ENCODE assay signal across 34 cellular contexts in genomic region chr6:56385981-56386593, GRCh38.
"Had no signal": no experiment of that assay in that cellular context is flagged by ENCODE, and none has a peak within 500 bp of the region (broad histone marks: within the 10 kb centered on the region; RNA-seq: fewer than 3 reads in every experiment).

No MANE protein-coding gene starts in this region.

- H3K9me3 ChIP-seq: Peyer's patch had no signal

- H3K27me3 Mint-ChIP-seq: activated CD4-positive, alpha-beta T cell treated with anti-CD3 and anti-CD28 coated beads, Interleukin-2, amount 10 ng/mL, durations not matched to agents 7 days and 5 days; central memory CD8-positive, alpha-beta T cell had no signal

- DNase-seq: activated CD4-positive, alpha-beta T cell treated with anti-CD3 and anti-CD28 coated beads for 36 hours; activated CD4-positive, alpha-beta T cell treated with anti-CD3 and anti-CD28 coated beads, Interleukin-2, amount 10 ng/mL, durations not matched to agents 7 days and 5 days; activated CD4-positive, alpha-beta T cell treated with anti-CD3 and anti-CD28 coated beads, Interleukin-2, amount 50 U/mL, for 48 hours; activated CD8-positive, alpha-beta T cell treated with anti-CD3 and anti-CD28 coated beads, Interleukin-2, amount 10 ng/mL, durations not matched to agents 7 days and 5 days; activated gamma-delta T cell treated with Interleukin-2 at 50 U/mL for 16 hours; activated naive CD4-positive, alpha-beta T cell treated with anti-CD3 and anti-CD28 coated beads for 36 hours; activated T-cell treated with anti-CD3 and anti-CD28 coated beads, Interleukin-2, amount 50 U/mL, for 24 hours; adrenal gland; brain microvascular endothelial cell; NCI-H1048; NCI-H1105 treated with DMSO at 0.1 percent for 48 hours; NCI-H1436; NCI-H1694; NCI-H1930; NCI-H2081 treated with DMSO at 0.1 percent for 48 hours; NCI-H2171; NCI-H510A; NCI-H526; NCI-H748 treated with DMSO at 0.1 percent for 48 hours; NK-92 treated with Interleukin-12 subunit alpha and Interleukin-12 subunit beta, amount 100 ng/mL, for 24 hours; PC-3; Peyer's patch; RPMI8226; SHP77 treated with DMSO at 0.1 percent for 48 hours; SK-N-SH had no signal

- H3K4me1 Mint-ChIP-seq: activated CD4-positive, alpha-beta T cell treated with anti-CD3 and anti-CD28 coated beads for 36 hours; activated CD4-positive, alpha-beta T cell treated with anti-CD3 and anti-CD28 coated beads, Interleukin-2, amount 10 ng/mL, durations not matched to agents 7 days and 5 days; central memory CD8-positive, alpha-beta T cell had no signal

- H3K4me2 ChIP-seq: SK-N-SH had no signal

- H3K9me3 Mint-ChIP-seq: activated CD4-positive, alpha-beta T cell treated with anti-CD3 and anti-CD28 coated beads, Interleukin-2, amount 10 ng/mL, durations not matched to agents 7 days and 5 days; activated naive CD4-positive, alpha-beta T cell treated with anti-CD3 and anti-CD28 coated beads for 36 hours; central memory CD8-positive, alpha-beta T cell; T-helper 1 cell treated with Interleukin-12 subunit alpha and Interleukin-12 subunit beta and Interleukin-4 antibody, amounts not matched to agents 30 μg/mL and 1 μg/mL, for 36 hours had no signal

- H3K27me3 ChIP-seq: adrenal gland, brain microvascular endothelial cell, cardiac muscle cell, Peyer's patch, SJSA1 had no signal

- H3K27ac ChIP-seq: adrenal gland, brain microvascular endothelial cell, cardiac muscle cell, Peyer's patch, SJSA1 had no signal

- H3K4me1 ChIP-seq: adrenal gland, Peyer's patch, SJSA1 had no signal

- H3K9ac ChIP-seq: SK-N-SH had no signal

- H3K9me2 ChIP-seq: SK-N-SH had no signal

- H3K4me3 Mint-ChIP-seq: activated CD4-positive, alpha-beta T cell treated with anti-CD3 and anti-CD28 coated beads for 36 hours; activated CD4-positive, alpha-beta T cell treated with anti-CD3 and anti-CD28 coated beads, Interleukin-2, amount 10 ng/mL, durations not matched to agents 7 days and 5 days; activated CD8-positive, alpha-beta T cell treated with anti-CD3 and anti-CD28 coated beads, Interleukin-2, amount 10 ng/mL, durations not matched to agents 7 days and 5 days; activated naive CD4-positive, alpha-beta T cell treated with anti-CD3 and anti-CD28 coated beads for 36 hours; activated T-cell treated with anti-CD3 and anti-CD28 coated beads, Interleukin-2, amount 50 U/mL, for 24 hours; activated T-helper 1 cell treated with anti-CD3 and anti-CD28 coated beads, Interleukin-12 subunit alpha, Interleukin-12 subunit beta, Interleukin-2, Interleukin-4 antibody, amounts not matched to agents 30 ng/mL and 10 ng/mL and 1 ng/mL, durations not matched to agents 14 hours and 24 hours and 36 hours; central memory CD8-positive, alpha-beta T cell; T-helper 1 cell treated with Interleukin-12 subunit alpha and Interleukin-12 subunit beta and Interleukin-4 antibody, amounts not matched to agents 30 μg/mL and 1 μg/mL, for 36 hours; T-helper 2 cell treated with Interferon-gamma antibody and Interleukin-4, amounts not matched to agents 5 μg/mL and 100 μg/mL, for 36 hours; WTC11 had no signal

- H3K36me3 Mint-ChIP-seq: activated naive CD4-positive, alpha-beta T cell treated with anti-CD3 and anti-CD28 coated beads, Interleukin-2, amount 50 U/mL, for 72 hours; WTC11 had no signal

- H3K27ac Mint-ChIP-seq: activated CD4-positive, alpha-beta T cell treated with anti-CD3 and anti-CD28 coated beads for 36 hours; activated CD4-positive, alpha-beta T cell treated with anti-CD3 and anti-CD28 coated beads, Interleukin-2, amount 10 ng/mL, durations not matched to agents 7 days and 5 days; activated CD8-positive, alpha-beta T cell treated with anti-CD3 and anti-CD28 coated beads, Interleukin-2, amount 10 ng/mL, durations not matched to agents 7 days and 5 days; activated naive CD4-positive, alpha-beta T cell treated with anti-CD3 and anti-CD28 coated beads for 36 hours; activated naive CD4-positive, alpha-beta T cell treated with anti-CD3 and anti-CD28 coated beads, Interleukin-2, amount 50 U/mL, for 72 hours; activated T-cell treated with anti-CD3 and anti-CD28 coated beads, Interleukin-2, amount 50 U/mL, for 24 hours; activated T-helper 1 cell treated with anti-CD3 and anti-CD28 coated beads, Interleukin-12 subunit alpha, Interleukin-12 subunit beta, Interleukin-2, Interleukin-4 antibody, amounts not matched to agents 30 ng/mL and 10 ng/mL and 1 ng/mL, durations not matched to agents 14 hours and 24 hours and 36 hours; T-helper 1 cell treated with Interleukin-12 subunit alpha and Interleukin-12 subunit beta and Interleukin-4 antibody, amounts not matched to agents 30 μg/mL and 1 μg/mL, for 36 hours; T-helper 2 cell treated with Interferon-gamma antibody and Interleukin-4, amounts not matched to agents 5 μg/mL and 100 μg/mL, for 36 hours; WTC11 had no signal

- H3K36me3 ChIP-seq: adrenal gland, brain microvascular endothelial cell, cardiac muscle cell, Peyer's patch, SJSA1 had no signal

- ATAC-seq: activated CD4-positive, alpha-beta T cell treated with anti-CD3 and anti-CD28 coated beads for 36 hours; activated CD4-positive, CD25-positive, alpha-beta regulatory T cell treated with anti-CD3 and anti-CD28 coated beads, Interleukin-2, amount 50 U/mL, for 24 hours; activated CD8-positive, alpha-beta T cell treated with anti-CD3 and anti-CD28 coated beads, Interleukin-2, amount 10 ng/mL, durations not matched to agents 7 days and 5 days; activated naive CD4-positive, alpha-beta T cell treated with anti-CD3 and anti-CD28 coated beads, Interleukin-2, amount 50 U/mL, for 72 hours; PC-3; WTC11 had no signal

- H3K4me3 ChIP-seq: adrenal gland, cardiac muscle cell, Peyer's patch, SJSA1 had no signal
